In the genomic region with DNA sequence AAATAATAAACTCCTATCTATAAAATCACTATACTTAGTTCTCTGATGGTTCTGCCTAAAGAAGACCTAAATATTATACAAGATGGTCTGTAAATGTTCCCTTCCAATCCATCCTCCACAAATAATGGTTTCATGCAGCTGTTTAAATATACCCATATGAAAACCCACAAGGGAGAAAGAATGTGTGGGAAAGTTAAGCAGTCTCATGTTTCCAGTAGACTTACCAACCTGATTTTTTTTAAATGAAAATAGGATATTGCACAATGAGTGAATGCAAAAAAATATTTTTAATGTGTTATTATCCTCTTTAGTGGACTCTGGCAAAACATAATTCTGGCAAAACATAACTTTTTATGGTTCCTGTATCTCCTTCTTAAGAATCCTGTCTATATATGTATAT, we compare ENCODE assay signal across 16 cellular contexts. TPM values are rescaled to one million over a fixed set of nuclear protein-coding genes. Genes with fewer than 3 reads are reported as not detected.
DNase-seq lines count a peak whose midpoint lies in the region; ATAC-seq and TF ChIP-seq lines count a peak whose summit lies in the region.
"Had no signal": no experiment of that assay in that cellular context is flagged by ENCODE, and none has a peak within 500 bp of the region (broad histone marks: within the 10 kb centered on the region; RNA-seq: fewer than 3 reads in every experiment).

No MANE protein-coding gene starts in this region.

- H3K27ac ChIP-seq in fibroblast of lung (ENCODE audit: insufficient read depth, low read length) = no peak overlapping the region
- H3K27ac ChIP-seq: Peyer's patch had no signal

- no peak overlapping the region for H3K4me3 ChIP-seq in fibroblast of lung (replicated peaks in 1 of 4; ENCODE audit: control extremely low read depth in 1 of 4, insufficient read depth in 1 of 4, low read depth in 3 of 4, low read length in 4 of 4)
- H3K4me3 ChIP-seq: esophagus squamous epithelium, lung, MG63, Peyer's patch, smooth muscle cell had no signal

- TF ChIP-seq CTCF in fibroblast of lung (conservative IDR thresholded peaks at IDR 0.05 in 1 of 2, IDR thresholded peaks at IDR 0.05 in 1 of 2; ENCODE audit: low read depth in 1 of 2, low read length in 2 of 2) = no peak

- no peaks in the 10 kb centered on the region for H3K27me3 ChIP-seq in fibroblast of lung (ENCODE audit: control insufficient read depth, insufficient read depth, low read length)
- H3K27me3 ChIP-seq: esophagus squamous epithelium, MG63, Peyer's patch had no signal

- peaks cover 76% of the 10 kb centered on the region for H3K79me2 ChIP-seq in fibroblast of lung (ENCODE audit: control insufficient read depth, insufficient read depth, low read length)

- peak; percentile 3 for DNase-seq in NCI-H510A treated with DMSO at 0.1 percent for 48 hours (lab: John Stamatoyannopoulos, UW)
- DNase-seq in NCI-H510A (lab: John Stamatoyannopoulos, UW) = no peak
- peak; percentile 39 for DNase-seq in NCI-H226
- DNase-seq in fibroblast of lung (ENCODE audit: low read depth in 2 of 2) = peak; percentile 84 to 88
- peak; percentile 59 for DNase-seq in stromal cell of bone marrow (ENCODE audit: low read depth)
- DNase-seq in pons (ENCODE audit: low spot score) = no peak
- DNase-seq in C1 segment of cervical spinal cord (lab: John Stamatoyannopoulos, UW) = no peak
- DNase-seq: activated CD4-positive, alpha-beta T cell treated with anti-CD3 and anti-CD28 coated beads for 4 hours; activated naive CD8-positive, alpha-beta T cell treated with anti-CD3 and anti-CD28 coated beads, Interleukin-2, amount 10 ng/mL, durations not matched to agents 7 days and 5 days; esophagus squamous epithelium; MG63; NCI-H2227 treated with DMSO at 0.1 percent for 48 hours; Peyer's patch had no signal

- H2AFZ ChIP-seq in fibroblast of lung (ENCODE audit: low read length) = no peak overlapping the region

- H3K4me2 ChIP-seq in fibroblast of lung (ENCODE audit: extremely low read depth, insufficient read depth, low read length) = no peak overlapping the region
- H3K4me2 ChIP-seq: smooth muscle cell had no signal

- peaks cover 2% of the 10 kb centered on the region for H3K36me3 ChIP-seq in fibroblast of lung (ENCODE audit: control insufficient read depth, insufficient read depth, low read length)
- H3K36me3 ChIP-seq: Peyer's patch had no signal

- no peaks in the 10 kb centered on the region for H3K9me3 ChIP-seq in fibroblast of lung (ENCODE audit: control insufficient read depth, insufficient read depth, low read depth, low read length)
- H3K9me3 ChIP-seq: esophagus squamous epithelium, MG63, Peyer's patch had no signal

- ATAC-seq in GM18502 (IDR thresholded peaks at IDR 0.05; ENCODE audit: poor library complexity, unreplicated experiment) = no peak

- H3K4me1 ChIP-seq in fibroblast of lung (ENCODE audit: control insufficient read depth, extremely low read depth, insufficient read depth, low read length) = no peaks in the 10 kb centered on the region
- H3K4me1 ChIP-seq: Peyer's patch had no signal

- no peaks in the 10 kb centered on the region for H4K20me1 ChIP-seq in fibroblast of lung (ENCODE audit: control insufficient read depth, extremely low read depth, insufficient read depth, low read length)

- H3K9ac ChIP-seq in fibroblast of lung (ENCODE audit: insufficient read depth, low read length) = no peak overlapping the region

RNA-seq across cellular contexts. Expression of gene CAMK2D, which starts 23.3 kb away (rescaled TPM):
- total RNA-seq in fibroblast of lung = 196 and 262 TPM in 2 replicates
- polyA plus RNA-seq in fibroblast of lung = 120 TPM in 2 replicates
- polyA plus RNA-seq in fibroblast of lung (2012) = 83.5 and 87.6 TPM in 2 replicates
- 41.6 and 46.6 TPM in 2 replicates for polyA minus RNA-seq in fibroblast of lung (ENCODE audit: low replicate concordance)

Comparison
In these comparisons a context has a peak if more than half of its experiments do, and no peak if none do; other contexts are left out.
1. DNase-seq: peak in NCI-H510A treated with DMSO at 0.1 percent for 48 hours (single experiment), NCI-H226 (single experiment), fibroblast of lung (2 of 2) and stromal cell of bone marrow (single experiment); none in NCI-H510A (single experiment), pons (single experiment) and C1 segment of cervical spinal cord (0 of 14).